ENCODE assay signal across 36 cellular contexts in genomic region chr3:126501736-126502135, GRCh38. TPM values are rescaled to one million over a fixed set of nuclear protein-coding genes. Genes with fewer than 3 reads are reported as not detected.
DNase-seq lines count a peak whose midpoint lies in the region; ATAC-seq, FAIRE-seq and TF ChIP-seq lines count a peak whose summit lies in the region.
"Had no signal": no experiment of that assay in that cellular context is flagged by ENCODE, and none has a peak within 500 bp of the region (broad histone marks: within the 10 kb centered on the region; RNA-seq: fewer than 3 reads in every experiment).

No MANE protein-coding gene starts in this region.

- no peak overlapping the region for H3K4me2 ChIP-seq in GM23338
- H3K4me2 ChIP-seq in H1 (ENCODE audit: insufficient read depth in 1 of 2, low read depth in 2 of 2, low read length in 2 of 2): no peak overlapping the region

- H3K4me3 ChIP-seq in GM23338 (no peak overlapping the region), H1 (ENCODE audit: extremely low read depth in 1 of 4, insufficient read depth in 2 of 4, low read depth in 3 of 4, low read length in 4 of 4) (no peak overlapping the region), right lobe of liver (no peak overlapping the region)
- H3K4me3 ChIP-seq: HAP-1, lung, upper lobe of left lung had no signal

- no peak overlapping the region for H3K27ac ChIP-seq in GM23338 (ENCODE audit: low read depth)
- H3K27ac ChIP-seq in H1 (ENCODE audit: low read depth, low read length): no peak overlapping the region
- no peak overlapping the region for H3K27ac ChIP-seq in right lobe of liver
- H3K27ac ChIP-seq: upper lobe of left lung had no signal

- 0 out of 2 replicates have a peak, but pooled peaks cover 4% of the 10 kb centered on the region for H3K9me2 ChIP-seq in GM23338 (ENCODE audit: insufficient read depth)

- no peak overlapping the region for H3K56ac ChIP-seq in H1 (replicated peaks; ENCODE audit: insufficient read length, low read depth, low read length)

- H2BK12ac ChIP-seq in H1 (ENCODE audit: low read depth, low read length): no peak overlapping the region

- no peak overlapping the region for H3K23ac ChIP-seq in H1 (ENCODE audit: insufficient read length)

- H3K79me1 ChIP-seq in H1 (ENCODE audit: low read depth, low read length): no peaks in the 10 kb centered on the region; the same call in 1 of the 2 replicates

- no peak overlapping the region for H3K9ac ChIP-seq in H1 (replicated peaks in 1 of 4; ENCODE audit: extremely low read depth in 1 of 4, low read depth in 3 of 4, low read length in 3 of 4)

- DNase-seq in GM23338 (ENCODE audit: low spot score): no peak
- DNase-seq in H1 (ENCODE audit: low read depth in 1 of 2, low spot score in 2 of 2): no peak
- DNase-seq in right lobe of liver: peak in 2 of 3 donors; percentile 54 to 80
- DNase-seq in stimulated activated naive CD8-positive, alpha-beta T cell treated with anti-CD3 and anti-CD28 coated beads, Interleukin-15, Interleukin-2, amounts not matched to agents 100 U/mL and 50 U/mL, for 24 hours: no peak
- DNase-seq in type B pancreatic cell (ENCODE audit: extremely low spot score, unreplicated experiment): no peak
- no peak for DNase-seq in activated CD8-positive, alpha-beta T cell treated with anti-CD3 and anti-CD28 coated beads, Interleukin-2, amount 10 ng/mL, durations not matched to agents 7 days and 5 days
- DNase-seq: activated CD4-positive, alpha-beta memory T cell treated with anti-CD3 and anti-CD28 coated beads for 36 hours; activated CD4-positive, alpha-beta T cell treated with anti-CD3 and anti-CD28 coated beads for 1 hour; activated CD8-positive, alpha-beta memory T cell treated with anti-CD3 and anti-CD28 coated beads, Interleukin-2, amount 50 U/mL, for 48 hours; activated naive CD4-positive, alpha-beta T cell treated with Interleukin-2 at 50 U/mL for 16 hours; central memory CD4-positive, alpha-beta T cell; cortex of kidney; effector memory CD4-positive, alpha-beta T cell; KBM-7; natural killer cell; NCI-H1417 treated with DMSO at 0.1 percent for 48 hours; NCI-H2029 treated with DMSO at 0.1 percent for 48 hours; NCI-H345; NCI-H69; SHP77; stimulated activated CD4-positive, alpha-beta T cell treated with anti-CD3 and anti-CD28 coated beads, Interleukin-15, amount 100 ng/mL, for 24 hours; T-helper 2 cell had no signal

- H2BK120ac ChIP-seq in H1 (replicated peaks; ENCODE audit: low read depth, low read length): no peak overlapping the region

- TF ChIP-seq EP300 in H1 (IDR thresholded peaks at IDR 0.05; ENCODE audit: borderline replicate concordance in 1 of 2, low read depth in 2 of 2, low read length in 2 of 2): no peak

- H3K36me3 ChIP-seq in GM23338 (ENCODE audit: insufficient read depth) (no peaks in the 10 kb centered on the region), H1 (ENCODE audit: control insufficient read depth in 2 of 4, insufficient read depth in 4 of 4, low read length in 3 of 4) (no peaks in the 10 kb centered on the region; a peak in 1 of 8 replicates), right lobe of liver (peaks cover 0 to 21% (median 0%) of the 10 kb centered on the region in 4 donors)
- H3K36me3 ChIP-seq: HAP-1, upper lobe of left lung had no signal

- no peaks in the 10 kb centered on the region for H4K20me1 ChIP-seq in GM23338 (replicated peaks; ENCODE audit: insufficient read depth)
- peaks cover 0 to 6% of the 10 kb centered on the region in 2 experiments for H4K20me1 ChIP-seq in H1 (replicated peaks in 1 of 2; ENCODE audit: control insufficient read depth in 1 of 2, insufficient read depth in 2 of 2, low read length in 2 of 2)

- TF ChIP-seq CTCF in GM23338 (conservative IDR thresholded peaks at IDR 0.05; ENCODE audit: low read depth in 2 of 2): no peak
- TF ChIP-seq CTCF in H1 (IDR thresholded peaks at IDR 0.05; ENCODE audit: control extremely low read depth in 1 of 3, insufficient read depth in 1 of 3, low read depth in 1 of 3, low read length in 3 of 3): no peak
- TF ChIP-seq CTCF in right lobe of liver (IDR thresholded peaks at IDR 0.05): no peak
- TF ChIP-seq CTCF in type B pancreatic cell (conservative IDR thresholded peaks at IDR 0.05): no peak

- H3K4me1 Mint-ChIP-seq in GM23338: peaks cover 17% of the 10 kb centered on the region
- no peaks in the 10 kb centered on the region for H3K4me1 Mint-ChIP-seq in type B pancreatic cell (ENCODE audit: unreplicated experiment)
- H3K4me1 Mint-ChIP-seq in activated CD8-positive, alpha-beta T cell treated with anti-CD3 and anti-CD28 coated beads, Interleukin-2, amount 10 ng/mL, durations not matched to agents 7 days and 5 days (ENCODE audit: low read depth): peaks cover 14% of the 10 kb centered on the region
- H3K4me1 Mint-ChIP-seq: stimulated activated effector memory CD8-positive, alpha-beta T cell treated with anti-CD3 and anti-CD28 coated beads, Interleukin-12 subunit alpha, Interleukin-12 subunit beta, amount 100 ng/mL, for 72 hours had no signal

- ATAC-seq in GM23338 (peak; percentile 43), right lobe of liver (peak; percentile 26 to 76 (median 67))
- ATAC-seq in stimulated activated naive CD8-positive, alpha-beta T cell treated with anti-CD3 and anti-CD28 coated beads, Interleukin-15, Interleukin-2, amounts not matched to agents 100 U/mL and 50 U/mL, for 24 hours: no peak
- ATAC-seq in activated CD8-positive, alpha-beta T cell treated with anti-CD3 and anti-CD28 coated beads, Interleukin-2, amount 10 ng/mL, durations not matched to agents 7 days and 5 days: no peak
- ATAC-seq: natural killer cell; stimulated activated effector memory CD8-positive, alpha-beta T cell treated with anti-CD3 and anti-CD28 coated beads, Interleukin-12 subunit alpha, Interleukin-12 subunit beta, amount 100 ng/mL, for 72 hours had no signal

- 75% methylated on average over 7 of the region's 7 CpGs; no CpG with 5 or more reads in 1 of the 2 experiments for WGBS in H1 (ENCODE audit: extremely low coverage in 1 of 2, insufficient coverage in 1 of 2, insufficient read length in 1 of 2, insufficient replicate concordance in 2 of 2, low coverage in 1 of 2, low lambda C conversion rate in 2 of 2, missing lambda C conversion rate in 1 of 2), 2 experiments
- 50% methylated on average over 5 of the region's 7 CpGs for WGBS in right lobe of liver (ENCODE audit: insufficient coverage, low coverage, low lambda C conversion rate, missing lambda C conversion rate)

- peak overlapping the region; percentile 50 for H3K4ac ChIP-seq in H1 (replicated peaks; ENCODE audit: insufficient read length, low read depth, low read length)

- no peak for FAIRE-seq in H1 (lab: Jason Lieb, UNC)

- no peak overlapping the region; the same call in 1 of the 2 replicates for H2AK5ac ChIP-seq in H1 (ENCODE audit: low read depth, low read length)

- no peak for TF ChIP-seq RAD21 in H1 (IDR thresholded peaks at IDR 0.05 in 1 of 2, conservative IDR thresholded peaks at IDR 0.05 in 1 of 2; ENCODE audit: low read depth in 2 of 2, low read length in 2 of 2)

- no peaks in the 10 kb centered on the region for H3K9me3 ChIP-seq in H1 (ENCODE audit: insufficient read depth in 2 of 2, low read depth in 1 of 2, low read length in 1 of 2)
- no peaks in the 10 kb centered on the region for H3K9me3 ChIP-seq in right lobe of liver
- H3K9me3 ChIP-seq: HAP-1, upper lobe of left lung had no signal

- CTCF ChIA-PET in H1 (lab: Charles Lee; ENCODE audit: partially characterized antibody): interaction anchor here (0.5 to 6.6 kb wide), 5 partner anchors 10 to 527 kb away, joined by 3 to 49 read pairs (median 3); no protein-coding TSS in a partner anchor
- CTCF ChIA-PET in activated CD8-positive, alpha-beta T cell treated with anti-CD3 and anti-CD28 coated beads, Interleukin-2, amount 10 ng/mL, durations not matched to agents 7 days and 5 days (lab: Charles Lee): interaction anchor here (1.4 kb wide), 1 partner anchor 21 kb away, joined by 4 read pairs; no protein-coding TSS in a partner anchor

- peaks cover 8% of the 10 kb centered on the region; the same call in 1 of the 2 replicates for H3K4me1 ChIP-seq in GM23338 (ENCODE audit: insufficient read depth)
- peaks cover 0 to 22% (median 16%) of the 10 kb centered on the region in 4 experiments; a peak in 6 of 7 replicates for H3K4me1 ChIP-seq in H1 (replicated peaks in 1 of 4; ENCODE audit: control insufficient read depth in 3 of 4, insufficient read depth in 4 of 4, low read length in 3 of 4)
- H3K4me1 ChIP-seq in right lobe of liver: no peaks in the 10 kb centered on the region
- H3K4me1 ChIP-seq: HAP-1, upper lobe of left lung had no signal

- TF ChIP-seq POLR2A in H1 (IDR thresholded peaks at IDR 0.05; ENCODE audit: control extremely low read depth in 1 of 2, low read depth in 2 of 2, low read length in 2 of 2) (no peak), right lobe of liver (IDR thresholded peaks at IDR 0.05) (no peak)

- H2AFZ ChIP-seq in GM23338: no peak overlapping the region
- no peak overlapping the region for H2AFZ ChIP-seq in H1 (ENCODE audit: low read length)

- H4K5ac ChIP-seq in H1 (ENCODE audit: insufficient read length, low read depth, low read length): no peak overlapping the region

- H3K27ac Mint-ChIP-seq in GM23338: no peak overlapping the region
- no peak overlapping the region for H3K27ac Mint-ChIP-seq in type B pancreatic cell
- no peak overlapping the region for H3K27ac Mint-ChIP-seq in activated CD8-positive, alpha-beta T cell treated with anti-CD3 and anti-CD28 coated beads, Interleukin-2, amount 10 ng/mL, durations not matched to agents 7 days and 5 days
- H3K27ac Mint-ChIP-seq: activated CD4-positive, alpha-beta memory T cell treated with anti-CD3 and anti-CD28 coated beads for 36 hours; activated T-helper 1 cell treated with anti-CD3 and anti-CD28 coated beads, Interleukin-12 subunit alpha, Interleukin-12 subunit beta, Interleukin-2, Interleukin-4 antibody, amounts not matched to agents 30 ng/mL and 10 ng/mL and 1 ng/mL, durations not matched to agents 14 hours and 24 hours and 36 hours; natural killer cell; stimulated activated effector memory CD8-positive, alpha-beta T cell treated with anti-CD3 and anti-CD28 coated beads, Interleukin-12 subunit alpha, Interleukin-12 subunit beta, amount 100 ng/mL, for 72 hours had no signal

- intact Hi-C loops in right lobe of liver (cut with DNase I): no loop called here

- H4K8ac ChIP-seq in H1 (ENCODE audit: extremely low read depth, insufficient read depth, low read length): no peak overlapping the region

- no peak overlapping the region for H2BK20ac ChIP-seq in H1 (ENCODE audit: low read length)

- peaks cover 13% of the 10 kb centered on the region for H3F3A ChIP-seq in GM23338 (replicated peaks; ENCODE audit: low read depth)

- peaks cover 2% of the 10 kb centered on the region; the same call in 1 of the 2 replicates for H3K23me2 ChIP-seq in H1 (ENCODE audit: low read depth, low read length)

- no peak overlapping the region for H3K18ac ChIP-seq in H1 (ENCODE audit: extremely low read depth, low read length)

- H3K36me3 Mint-ChIP-seq in GM23338 (ENCODE audit: low read depth) (no peaks in the 10 kb centered on the region), type B pancreatic cell (no peaks in the 10 kb centered on the region)
- no peaks in the 10 kb centered on the region for H3K36me3 Mint-ChIP-seq in activated CD8-positive, alpha-beta T cell treated with anti-CD3 and anti-CD28 coated beads, Interleukin-2, amount 10 ng/mL, durations not matched to agents 7 days and 5 days (ENCODE audit: low read depth)
- H3K36me3 Mint-ChIP-seq: activated CD4-positive, alpha-beta memory T cell treated with anti-CD3 and anti-CD28 coated beads for 36 hours; natural killer cell; stimulated activated effector memory CD8-positive, alpha-beta T cell treated with anti-CD3 and anti-CD28 coated beads, Interleukin-12 subunit alpha, Interleukin-12 subunit beta, amount 100 ng/mL, for 72 hours had no signal

- no peak overlapping the region for H2BK15ac ChIP-seq in H1 (ENCODE audit: low read length)

- H3K14ac ChIP-seq in H1 (ENCODE audit: insufficient read length): no peak overlapping the region

- H3K27me3 Mint-ChIP-seq in GM23338 (ENCODE audit: insufficient read depth, low read depth, poor library complexity): peaks cover 9% of the 10 kb centered on the region
- H3K27me3 Mint-ChIP-seq in type B pancreatic cell: peaks cover 18% of the 10 kb centered on the region
- H3K27me3 Mint-ChIP-seq in activated CD8-positive, alpha-beta T cell treated with anti-CD3 and anti-CD28 coated beads, Interleukin-2, amount 10 ng/mL, durations not matched to agents 7 days and 5 days (ENCODE audit: low read depth): peaks cover 3% of the 10 kb centered on the region

- H4K91ac ChIP-seq in H1 (replicated peaks; ENCODE audit: insufficient read length, low read length): no peak overlapping the region

- no peak overlapping the region for H3K4me3 Mint-ChIP-seq in GM23338
- no peak overlapping the region for H3K4me3 Mint-ChIP-seq in type B pancreatic cell
- H3K4me3 Mint-ChIP-seq in activated CD8-positive, alpha-beta T cell treated with anti-CD3 and anti-CD28 coated beads, Interleukin-2, amount 10 ng/mL, durations not matched to agents 7 days and 5 days: no peak overlapping the region
- H3K4me3 Mint-ChIP-seq: activated CD4-positive, alpha-beta memory T cell treated with anti-CD3 and anti-CD28 coated beads for 36 hours; activated T-helper 1 cell treated with anti-CD3 and anti-CD28 coated beads, Interleukin-12 subunit alpha, Interleukin-12 subunit beta, Interleukin-2, Interleukin-4 antibody, amounts not matched to agents 30 ng/mL and 10 ng/mL and 1 ng/mL, durations not matched to agents 14 hours and 24 hours and 36 hours; natural killer cell; stimulated activated effector memory CD8-positive, alpha-beta T cell treated with anti-CD3 and anti-CD28 coated beads, Interleukin-12 subunit alpha, Interleukin-12 subunit beta, amount 100 ng/mL, for 72 hours had no signal

- POLR2A ChIA-PET in H1 (lab: Charles Lee; ENCODE audit: partially characterized antibody): no interaction called here
- POLR2A ChIA-PET in activated CD8-positive, alpha-beta T cell treated with anti-CD3 and anti-CD28 coated beads, Interleukin-2, amount 10 ng/mL, durations not matched to agents 7 days and 5 days (lab: Charles Lee): no interaction called here

- H3K79me2 ChIP-seq in GM23338 (replicated peaks; ENCODE audit: insufficient read depth) (no peaks in the 10 kb centered on the region), H1 (ENCODE audit: control insufficient read depth in 1 of 2, insufficient read depth in 2 of 2, low read length in 2 of 2) (peaks cover 0 to 3% of the 10 kb centered on the region in 2 experiments; a peak in 1 of 4 replicates)

- H2BK5ac ChIP-seq in H1 (ENCODE audit: low read depth, low read length): no peak overlapping the region; the same call in 1 of the 2 replicates

- H3K9me3 Mint-ChIP-seq in GM23338 (no peaks in the 10 kb centered on the region), type B pancreatic cell (no peaks in the 10 kb centered on the region)
- H3K9me3 Mint-ChIP-seq in activated CD8-positive, alpha-beta T cell treated with anti-CD3 and anti-CD28 coated beads, Interleukin-2, amount 10 ng/mL, durations not matched to agents 7 days and 5 days (ENCODE audit: insufficient read depth): no peaks in the 10 kb centered on the region
- H3K9me3 Mint-ChIP-seq: activated CD4-positive, alpha-beta memory T cell treated with anti-CD3 and anti-CD28 coated beads for 36 hours; activated T-helper 1 cell treated with anti-CD3 and anti-CD28 coated beads, Interleukin-12 subunit alpha, Interleukin-12 subunit beta, Interleukin-2, Interleukin-4 antibody, amounts not matched to agents 30 ng/mL and 10 ng/mL and 1 ng/mL, durations not matched to agents 14 hours and 24 hours and 36 hours; natural killer cell; stimulated activated effector memory CD8-positive, alpha-beta T cell treated with anti-CD3 and anti-CD28 coated beads, Interleukin-12 subunit alpha, Interleukin-12 subunit beta, amount 100 ng/mL, for 72 hours had no signal

- no peaks in the 10 kb centered on the region for H3K27me3 ChIP-seq in GM23338 (ENCODE audit: insufficient read depth)
- H3K27me3 ChIP-seq in H1 (replicated peaks in 1 of 4; ENCODE audit: control insufficient read depth in 3 of 4, extremely low read depth in 1 of 4, insufficient read depth in 3 of 4, low read length in 3 of 4): no peaks in the 10 kb centered on the region; a peak in 1 of 7 replicates
- no peaks in the 10 kb centered on the region for H3K27me3 ChIP-seq in right lobe of liver
- H3K27me3 ChIP-seq: upper lobe of left lung had no signal

RNA-seq across cellular contexts. Expression of gene UROC1, which starts 15.8 kb away (rescaled TPM):
- total RNA-seq in GM23338 (2014; rRNA removed; shearing (Covaris generic)): not detected in 2 replicates
- polyA plus RNA-seq in GM23338 (2016; fragmentation: Nextera tagmentation; extraction: Ambion mirVana) (not detected in 2 replicates), H1 (2011; rRNA removed) (0.03 and 0.09 TPM in 2 replicates)
- total RNA-seq in H1 (2021; fragmentation: NEBNext Ultra II Directional; extraction: Animal tissue kit (Norgen Biotek cat#: 25700)): not detected in 2 replicates
- 0.05 TPM for polyA plus RNA-seq in H1 (2011; cell fraction: cytosol; rRNA removed)
- polyA plus RNA-seq in H1 (2011; cell fraction: nucleus; rRNA removed): 0.10 TPM
- polyA plus RNA-seq in H1 (2012, experiment 1 of 2): 0.05 TPM in 2 of 4 replicates, not detected in the others
- not detected for polyA plus RNA-seq in H1 (2012, experiment 2 of 2)
- not detected for polyA plus RNA-seq in H1 (2013, experiment 1 of 2)
- polyA plus RNA-seq in H1 (2013, experiment 2 of 2): 0.04 TPM
- 0.05 TPM in 1 of 2 replicates, not detected in the other for polyA minus RNA-seq in H1 (2011; rRNA and poly(A)+ RNA removed)
- polyA minus RNA-seq in H1 (2011; cell fraction: cytosol; rRNA and poly(A)+ RNA removed): not detected
- polyA minus RNA-seq in H1 (2011; cell fraction: nucleus; rRNA and poly(A)+ RNA removed): not detected
- total RNA-seq in right lobe of liver (100 to 1,000 TPM in 1 of 6 experiments, 10 to 100 TPM in 5; 15.1 to 101 (median 55.8) TPM), type B pancreatic cell (ENCODE audit: low replicate concordance) (not detected in 2 replicates)
- total RNA-seq in activated CD8-positive, alpha-beta T cell treated with anti-CD3 and anti-CD28 coated beads, Interleukin-2, amount 10 ng/mL, durations not matched to agents 7 days and 5 days: under 1 TPM in 1 of 2 experiments, not detected in 1; 0.13 TPM
- total RNA-seq: activated CD4-positive, alpha-beta memory T cell treated with anti-CD3 and anti-CD28 coated beads for 36 hours; activated T-helper 1 cell treated with anti-CD3 and anti-CD28 coated beads, Interleukin-12 subunit alpha, Interleukin-12 subunit beta, Interleukin-2, Interleukin-4 antibody, amounts not matched to agents 30 ng/mL and 10 ng/mL and 1 ng/mL, durations not matched to agents 14 hours and 24 hours and 36 hours; fibroblast of villous mesenchyme; G401; kidney epithelial cell; MCF 10A; natural killer cell; omental fat pad; pulmonary artery endothelial cell; subcutaneous adipose tissue; upper lobe of left lung had no signal
- polyA plus RNA-seq: BJ, esophagus had no signal

RNA-seq across cellular contexts. Expression of gene CHST13, which starts 22.2 kb away (rescaled TPM):
- 8.4 TPM in 2 replicates for total RNA-seq in GM23338 (2014; rRNA removed; shearing (Covaris generic))
- polyA plus RNA-seq in GM23338 (2016; fragmentation: Nextera tagmentation; extraction: Ambion mirVana) (3.7 and 4.0 TPM in 2 replicates), H1 (2011; rRNA removed) (11.7 and 15.6 TPM in 2 replicates)
- 5.4 and 5.9 TPM in 2 replicates for total RNA-seq in H1 (2021; fragmentation: NEBNext Ultra II Directional; extraction: Animal tissue kit (Norgen Biotek cat#: 25700))
- 7.5 TPM for polyA plus RNA-seq in H1 (2011; cell fraction: cytosol; rRNA removed)
- polyA plus RNA-seq in H1 (2011; cell fraction: nucleus; rRNA removed): 7.6 TPM
- 2.1 to 6.2 TPM (median 5.1 TPM) in 4 replicates for polyA plus RNA-seq in H1 (2012, experiment 1 of 2)
- 5.3 TPM for polyA plus RNA-seq in H1 (2012, experiment 2 of 2)
- 9.0 TPM for polyA plus RNA-seq in H1 (2013, experiment 1 of 2)
- 9.3 TPM for polyA plus RNA-seq in H1 (2013, experiment 2 of 2)
- 0.22 and 0.57 TPM in 2 replicates for polyA minus RNA-seq in H1 (2011; rRNA and poly(A)+ RNA removed)
- polyA minus RNA-seq in H1 (2011; cell fraction: cytosol; rRNA and poly(A)+ RNA removed): 4.1 TPM
- polyA minus RNA-seq in H1 (2011; cell fraction: nucleus; rRNA and poly(A)+ RNA removed): 2.8 TPM
- total RNA-seq in right lobe of liver (10 to 100 TPM; 23.5 to 48.9 (median 28.2) TPM), type B pancreatic cell (ENCODE audit: low replicate concordance) (0.31 and 0.67 TPM in 2 replicates)
- not detected for total RNA-seq in activated CD8-positive, alpha-beta T cell treated with anti-CD3 and anti-CD28 coated beads, Interleukin-2, amount 10 ng/mL, durations not matched to agents 7 days and 5 days
- total RNA-seq: activated CD4-positive, alpha-beta memory T cell treated with anti-CD3 and anti-CD28 coated beads for 36 hours; activated T-helper 1 cell treated with anti-CD3 and anti-CD28 coated beads, Interleukin-12 subunit alpha, Interleukin-12 subunit beta, Interleukin-2, Interleukin-4 antibody, amounts not matched to agents 30 ng/mL and 10 ng/mL and 1 ng/mL, durations not matched to agents 14 hours and 24 hours and 36 hours; fibroblast of villous mesenchyme; kidney epithelial cell; MCF 10A; pulmonary artery endothelial cell had no signal
- polyA plus RNA-seq: BJ had no signal

RNA-seq across cellular contexts. Expression of gene ZXDC, which starts 26.0 kb away (rescaled TPM):
- total RNA-seq in GM23338 (2014; rRNA removed; shearing (Covaris generic)): 43.5 and 45.1 TPM in 2 replicates
- 5.7 and 6.5 TPM in 2 replicates for polyA plus RNA-seq in GM23338 (2016; fragmentation: Nextera tagmentation; extraction: Ambion mirVana)
- total RNA-seq in H1 (2021; fragmentation: NEBNext Ultra II Directional; extraction: Animal tissue kit (Norgen Biotek cat#: 25700)): 23.0 and 24.3 TPM in 2 replicates
- polyA plus RNA-seq in H1 (2011; rRNA removed): 12.7 and 19.1 TPM in 2 replicates
- 14.3 TPM for polyA plus RNA-seq in H1 (2011; cell fraction: cytosol; rRNA removed)
- polyA plus RNA-seq in H1 (2011; cell fraction: nucleus; rRNA removed): 44.2 TPM
- polyA plus RNA-seq in H1 (2012, experiment 1 of 2): 11.1 to 14.1 TPM (median 13.0 TPM) in 4 replicates
- 6.2 TPM for polyA plus RNA-seq in H1 (2012, experiment 2 of 2)
- 10.8 TPM for polyA plus RNA-seq in H1 (2013, experiment 1 of 2)
- polyA plus RNA-seq in H1 (2013, experiment 2 of 2): 8.9 TPM
- 34.3 and 34.8 TPM in 2 replicates for polyA minus RNA-seq in H1 (2011; rRNA and poly(A)+ RNA removed)
- polyA minus RNA-seq in H1 (2011; cell fraction: cytosol; rRNA and poly(A)+ RNA removed): 19.7 TPM
- 50.7 TPM for polyA minus RNA-seq in H1 (2011; cell fraction: nucleus; rRNA and poly(A)+ RNA removed)
- total RNA-seq in right lobe of liver: 10 to 100 TPM; 16.4 to 30.2 (median 24.0) TPM
- 29.0 and 30.0 TPM in 2 replicates for total RNA-seq in type B pancreatic cell (ENCODE audit: low replicate concordance)
- 10 to 100 TPM; 26.6 to 27.3 TPM for total RNA-seq in activated CD8-positive, alpha-beta T cell treated with anti-CD3 and anti-CD28 coated beads, Interleukin-2, amount 10 ng/mL, durations not matched to agents 7 days and 5 days

RNA-seq across cellular contexts. Expression of gene C3orf22, which starts 57.0 kb away (rescaled TPM):
- not detected in 2 replicates for total RNA-seq in GM23338 (2014; rRNA removed; shearing (Covaris generic))
- not detected in 2 replicates for polyA plus RNA-seq in GM23338 (2016; fragmentation: Nextera tagmentation; extraction: Ambion mirVana)
- total RNA-seq in H1 (2021; fragmentation: NEBNext Ultra II Directional; extraction: Animal tissue kit (Norgen Biotek cat#: 25700)): not detected in 2 replicates
- polyA plus RNA-seq in H1 (2011; rRNA removed): not detected in 2 replicates
- polyA plus RNA-seq in H1 (2011; cell fraction: cytosol; rRNA removed): not detected
- polyA plus RNA-seq in H1 (2011; cell fraction: nucleus; rRNA removed): not detected
- polyA plus RNA-seq in H1 (2012, experiment 1 of 2): not detected in 4 replicates
- polyA plus RNA-seq in H1 (2012, experiment 2 of 2): not detected
- not detected for polyA plus RNA-seq in H1 (2013, experiment 1 of 2)
- not detected for polyA plus RNA-seq in H1 (2013, experiment 2 of 2)
- polyA minus RNA-seq in H1 (2011; rRNA and poly(A)+ RNA removed): not detected in 2 replicates
- not detected for polyA minus RNA-seq in H1 (2011; cell fraction: cytosol; rRNA and poly(A)+ RNA removed)
- not detected for polyA minus RNA-seq in H1 (2011; cell fraction: nucleus; rRNA and poly(A)+ RNA removed)
- not detected for total RNA-seq in right lobe of liver
- not detected in 2 replicates for total RNA-seq in type B pancreatic cell (ENCODE audit: low replicate concordance)
- not detected for total RNA-seq in activated CD8-positive, alpha-beta T cell treated with anti-CD3 and anti-CD28 coated beads, Interleukin-2, amount 10 ng/mL, durations not matched to agents 7 days and 5 days
- total RNA-seq: activated CD4-positive, alpha-beta memory T cell treated with anti-CD3 and anti-CD28 coated beads for 36 hours; activated T-helper 1 cell treated with anti-CD3 and anti-CD28 coated beads, Interleukin-12 subunit alpha, Interleukin-12 subunit beta, Interleukin-2, Interleukin-4 antibody, amounts not matched to agents 30 ng/mL and 10 ng/mL and 1 ng/mL, durations not matched to agents 14 hours and 24 hours and 36 hours; fibroblast of villous mesenchyme; G401; kidney epithelial cell; MCF 10A; natural killer cell; omental fat pad; pulmonary artery endothelial cell; subcutaneous adipose tissue; upper lobe of left lung had no signal
- polyA plus RNA-seq: BJ, esophagus, lung had no signal

Comparison
In these comparisons a context has a peak if more than half of its experiments do, and no peak if none do; other contexts are left out.
1. ATAC-seq: peak in GM23338 (single experiment) and right lobe of liver (4 of 4); none in stimulated activated naive CD8-positive, alpha-beta T cell treated with anti-CD3 and anti-CD28 coated beads, Interleukin-15, Interleukin-2, amounts not matched to agents 100 U/mL and 50 U/mL, for 24 hours (single experiment) and activated CD8-positive, alpha-beta T cell treated with anti-CD3 and anti-CD28 coated beads, Interleukin-2, amount 10 ng/mL, durations not matched to agents 7 days and 5 days (single experiment).
2. DNase-seq: peak in right lobe of liver (2 of 3); none in GM23338 (single experiment), H1 (0 of 2), stimulated activated naive CD8-positive, alpha-beta T cell treated with anti-CD3 and anti-CD28 coated beads, Interleukin-15, Interleukin-2, amounts not matched to agents 100 U/mL and 50 U/mL, for 24 hours (single experiment), type B pancreatic cell (single experiment) and activated CD8-positive, alpha-beta T cell treated with anti-CD3 and anti-CD28 coated beads, Interleukin-2, amount 10 ng/mL, durations not matched to agents 7 days and 5 days (single experiment).
3. RNA of gene UROC1, which starts 15.8 kb away (total RNA-seq): 15.1 to 101 TPM in right lobe of liver; 0.13 TPM in activated CD8-positive, alpha-beta T cell treated with anti-CD3 and anti-CD28 coated beads, Interleukin-2, amount 10 ng/mL, durations not matched to agents 7 days and 5 days, not detected in H1, not detected in type B pancreatic cell and not detected in GM23338; every median in the first group is over 10 times any median in the second.